Comparison of ENCODE assay signal across 8 cellular contexts in the genomic region with DNA sequence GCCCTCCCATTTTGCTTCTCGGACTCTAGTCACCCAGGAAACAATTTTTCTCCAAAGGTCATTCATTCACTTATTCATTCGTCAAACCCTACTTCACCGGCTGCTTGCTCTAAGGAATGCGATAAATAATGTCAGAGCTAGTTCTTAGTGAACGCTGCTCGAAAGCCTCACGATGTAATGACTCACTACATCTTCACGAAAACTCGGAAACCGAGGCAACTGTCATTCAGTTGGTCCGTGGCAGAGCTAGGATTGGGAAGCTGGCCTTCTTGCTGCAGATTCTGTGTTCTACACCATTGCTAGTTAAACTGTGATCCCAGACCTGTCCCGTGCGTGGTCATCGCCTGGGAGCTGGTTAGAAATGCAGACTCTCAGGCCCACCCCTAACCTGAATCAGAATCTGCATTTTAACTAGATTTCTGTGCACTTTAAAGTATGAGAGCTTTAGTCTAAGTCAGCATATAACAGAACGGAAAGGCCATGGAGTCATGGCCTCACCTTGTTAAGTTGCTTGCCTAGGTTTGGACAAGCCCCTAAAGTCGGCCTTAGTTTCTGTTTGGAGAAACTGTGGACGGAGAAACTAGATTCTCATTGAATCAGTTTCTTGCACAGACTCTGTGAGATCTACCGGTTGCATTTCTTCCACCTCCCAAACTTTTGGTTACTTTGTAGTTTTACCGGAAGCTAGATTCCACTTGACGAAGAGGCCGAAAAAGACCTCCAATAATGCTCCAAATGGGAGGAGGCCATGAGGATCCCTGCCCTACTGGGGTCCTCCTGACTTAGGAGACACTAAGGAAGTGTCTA. TPM values are rescaled to one million over a fixed set of nuclear protein-coding genes. Genes with fewer than 3 reads are reported as not detected.
DNase-seq lines count a peak whose midpoint lies in the region; ATAC-seq, FAIRE-seq and TF ChIP-seq lines count a peak whose summit lies in the region.

No MANE protein-coding gene starts in this region.

- H3K27ac Mint-ChIP-seq in HFFc6: peak overlapping the region; percentile 85
- H3K27ac Mint-ChIP-seq in activated CD4-positive, alpha-beta memory T cell treated with anti-CD3 and anti-CD28 coated beads, Interleukin-2, amount 10 ng/mL, durations not matched to agents 7 days and 5 days: peak overlapping the region; percentile 93

- H3K4me1 ChIP-seq in foreskin keratinocyte: peaks cover 6% of the 10 kb centered on the region

- peaks cover 41% of the 10 kb centered on the region for H3K4me1 Mint-ChIP-seq in HFFc6 (ENCODE audit: low read depth)
- peaks cover 31% of the 10 kb centered on the region for H3K4me1 Mint-ChIP-seq in activated CD4-positive, alpha-beta memory T cell treated with anti-CD3 and anti-CD28 coated beads, Interleukin-2, amount 10 ng/mL, durations not matched to agents 7 days and 5 days

- no peak for FAIRE-seq in GM19239 (lab: Jason Lieb, UNC)

- H3K36me3 Mint-ChIP-seq in HFFc6 (ENCODE audit: low read depth): no peaks in the 10 kb centered on the region
- H3K36me3 Mint-ChIP-seq in activated CD4-positive, alpha-beta memory T cell treated with anti-CD3 and anti-CD28 coated beads, Interleukin-2, amount 10 ng/mL, durations not matched to agents 7 days and 5 days (ENCODE audit: low read depth): peaks cover 40% of the 10 kb centered on the region

- no peaks in the 10 kb centered on the region for H3K27me3 ChIP-seq in BJ (ENCODE audit: control insufficient read depth, insufficient read depth, low read length)
- no peaks in the 10 kb centered on the region for H3K27me3 ChIP-seq in foreskin keratinocyte

- no peaks in the 10 kb centered on the region; the same call in 1 of the 2 replicates for H3K27me3 Mint-ChIP-seq in HFFc6 (ENCODE audit: insufficient read depth)
- no peaks in the 10 kb centered on the region for H3K27me3 Mint-ChIP-seq in activated CD4-positive, alpha-beta memory T cell treated with anti-CD3 and anti-CD28 coated beads, Interleukin-2, amount 10 ng/mL, durations not matched to agents 7 days and 5 days

- POLR2A ChIA-PET in BJ (lab: Charles Lee): interaction anchor here (0.7 kb wide), 1 partner anchor 163 kb away, joined by 8 read pairs; a partner anchor contains a TSS
- POLR2A ChIA-PET in activated CD4-positive, alpha-beta memory T cell treated with anti-CD3 and anti-CD28 coated beads, Interleukin-2, amount 10 ng/mL, durations not matched to agents 7 days and 5 days (lab: Charles Lee): interaction anchor here (1.0 to 17.3 kb wide), 11 partner anchors 9 to 161 kb away, joined by 3 to 553 read pairs (median 9); a partner anchor contains a TSS

- CTCF ChIA-PET in BJ (lab: Yijun Ruan, JAX): interaction anchor here (1.0 to 10.5 kb wide), 3 partner anchors 17 to 156 kb away, joined by 3 to 152 read pairs (median 3); a partner anchor contains a TSS
- CTCF ChIA-PET in activated CD4-positive, alpha-beta memory T cell treated with anti-CD3 and anti-CD28 coated beads, Interleukin-2, amount 10 ng/mL, durations not matched to agents 7 days and 5 days (lab: Charles Lee): interaction anchor here (0.6 to 17.8 kb wide), 12 partner anchors 9 to 162 kb away, joined by 3 to 383 read pairs (median 4); a partner anchor contains a TSS

- TF ChIP-seq CTCF in BJ (IDR thresholded peaks at IDR 0.05; ENCODE audit: insufficient read depth, low read depth, low read length): no peak
- no peak for TF ChIP-seq CTCF in HFFc6 (IDR thresholded peaks at IDR 0.05)
- TF ChIP-seq CTCF in foreskin keratinocyte (conservative IDR thresholded peaks at IDR 0.05): no peak

- no peak for DNase-seq in BJ (ENCODE audit: low read depth)
- DNase-seq in HFFc6: no peak
- no peak for DNase-seq in activated CD4-positive, alpha-beta memory T cell treated with anti-CD3 and anti-CD28 coated beads, Interleukin-2, amount 10 ng/mL, durations not matched to agents 7 days and 5 days
- DNase-seq in foreskin keratinocyte: peak in 1 of 2 donors; percentile 90
- DNase-seq in skeletal muscle cell (ENCODE audit: low read depth): peak; percentile 60
- no peak for DNase-seq in mesenteric fat pad (ENCODE audit: low spot score)
- DNase-seq in GM19239 (ENCODE audit: insufficient read length, low spot score): no peak
- no peak for DNase-seq in NK-92 (lab: John Stamatoyannopoulos, UW; ENCODE audit: unreplicated experiment)

- no peaks in the 10 kb centered on the region for H3K9me3 Mint-ChIP-seq in HFFc6
- H3K9me3 Mint-ChIP-seq in activated CD4-positive, alpha-beta memory T cell treated with anti-CD3 and anti-CD28 coated beads, Interleukin-2, amount 10 ng/mL, durations not matched to agents 7 days and 5 days: no peaks in the 10 kb centered on the region

- H3K27ac ChIP-seq in foreskin keratinocyte: no peak overlapping the region

- peak; percentile 65 for ATAC-seq in foreskin keratinocyte

- peak overlapping the region; percentile 86 for H3K4me3 Mint-ChIP-seq in HFFc6
- peak overlapping the region; percentile 75 for H3K4me3 Mint-ChIP-seq in activated CD4-positive, alpha-beta memory T cell treated with anti-CD3 and anti-CD28 coated beads, Interleukin-2, amount 10 ng/mL, durations not matched to agents 7 days and 5 days

- H3K4me3 ChIP-seq in BJ (ENCODE audit: low read depth, low read length) (peak overlapping the region; percentile 37), skeletal muscle cell (ENCODE audit: low read depth, low read length) (peak overlapping the region; percentile 36)

- no peaks in the 10 kb centered on the region for H3K36me3 ChIP-seq in BJ (ENCODE audit: control insufficient read depth, insufficient read depth, low read length)

RNA-seq across cellular contexts. Expression of a gene that starts 0.6 kb away (rescaled TPM):
- 20.0 and 38.5 TPM in 2 replicates for polyA plus RNA-seq in BJ (2011; rRNA removed)
- 19.2 and 26.1 TPM in 2 replicates for polyA minus RNA-seq in BJ (2011; rRNA and poly(A)+ RNA removed)
- total RNA-seq in HFFc6 (2021; fragmentation: NEBNext Ultra II Directional; extraction: Animal tissue kit (Norgen Biotek cat#: 25700)): 10 to 100 TPM; 72.4 to 92.5 (median 82.7) TPM
- total RNA-seq in activated CD4-positive, alpha-beta memory T cell treated with anti-CD3 and anti-CD28 coated beads, Interleukin-2, amount 10 ng/mL, durations not matched to agents 7 days and 5 days: 100 to 1,000 TPM; 456 to 464 TPM
- 67.5 and 73.4 TPM in 2 replicates for total RNA-seq in foreskin keratinocyte
- polyA plus RNA-seq in foreskin keratinocyte: 77.0 and 78.6 TPM in 2 replicates
- 104 TPM for total RNA-seq in mesenteric fat pad

RNA-seq across cellular contexts. Expression of a gene that starts 20.9 kb away (rescaled TPM):
- polyA plus RNA-seq in BJ (2011; rRNA removed): 18.0 and 28.5 TPM in 2 replicates
- 19.2 and 20.0 TPM in 2 replicates for polyA minus RNA-seq in BJ (2011; rRNA and poly(A)+ RNA removed)
- total RNA-seq in HFFc6 (2021; fragmentation: NEBNext Ultra II Directional; extraction: Animal tissue kit (Norgen Biotek cat#: 25700)): 10 to 100 TPM; 32.3 to 44.3 (median 33.5) TPM
- total RNA-seq in activated CD4-positive, alpha-beta memory T cell treated with anti-CD3 and anti-CD28 coated beads, Interleukin-2, amount 10 ng/mL, durations not matched to agents 7 days and 5 days: 10 to 100 TPM; 23.9 to 24.8 TPM
- total RNA-seq in foreskin keratinocyte: 29.2 and 35.2 TPM in 2 replicates
- polyA plus RNA-seq in foreskin keratinocyte: 34.8 and 39.2 TPM in 2 replicates
- total RNA-seq in mesenteric fat pad: 31.1 TPM

RNA-seq across cellular contexts. Expression of a gene that starts 21.3 kb away (rescaled TPM):
- polyA plus RNA-seq in BJ (2011; rRNA removed) (33.0 and 34.4 TPM in 2 replicates), foreskin keratinocyte (16.3 and 17.5 TPM in 2 replicates)
- 20.2 and 34.0 TPM in 2 replicates for polyA minus RNA-seq in BJ (2011; rRNA and poly(A)+ RNA removed)
- total RNA-seq in HFFc6 (2021; fragmentation: NEBNext Ultra II Directional; extraction: Animal tissue kit (Norgen Biotek cat#: 25700)): 10 to 100 TPM; 22.8 to 28.4 (median 26.0) TPM
- total RNA-seq in activated CD4-positive, alpha-beta memory T cell treated with anti-CD3 and anti-CD28 coated beads, Interleukin-2, amount 10 ng/mL, durations not matched to agents 7 days and 5 days: 10 to 100 TPM; 21.4 to 21.9 TPM
- total RNA-seq in foreskin keratinocyte (30.2 and 33.2 TPM in 2 replicates), mesenteric fat pad (16.5 TPM)

RNA-seq across cellular contexts. Expression of a gene that starts 47.1 kb away (rescaled TPM):
- polyA plus RNA-seq in BJ (2011; rRNA removed) (1.6 and 1.9 TPM in 2 replicates), foreskin keratinocyte (0.27 and 0.35 TPM in 2 replicates)
- polyA minus RNA-seq in BJ (2011; rRNA and poly(A)+ RNA removed): 1.2 and 2.0 TPM in 2 replicates
- total RNA-seq in HFFc6 (2021; fragmentation: NEBNext Ultra II Directional; extraction: Animal tissue kit (Norgen Biotek cat#: 25700)): 1 to 10 TPM; 1.7 to 2.3 (median 2.0) TPM
- total RNA-seq in activated CD4-positive, alpha-beta memory T cell treated with anti-CD3 and anti-CD28 coated beads, Interleukin-2, amount 10 ng/mL, durations not matched to agents 7 days and 5 days: 1 to 10 TPM; 6.8 to 7.3 TPM
- total RNA-seq in foreskin keratinocyte (1.1 and 1.3 TPM in 2 replicates), mesenteric fat pad (8.3 TPM)
